ENCODE assay signal across 1 cellular context in the genomic region with DNA sequence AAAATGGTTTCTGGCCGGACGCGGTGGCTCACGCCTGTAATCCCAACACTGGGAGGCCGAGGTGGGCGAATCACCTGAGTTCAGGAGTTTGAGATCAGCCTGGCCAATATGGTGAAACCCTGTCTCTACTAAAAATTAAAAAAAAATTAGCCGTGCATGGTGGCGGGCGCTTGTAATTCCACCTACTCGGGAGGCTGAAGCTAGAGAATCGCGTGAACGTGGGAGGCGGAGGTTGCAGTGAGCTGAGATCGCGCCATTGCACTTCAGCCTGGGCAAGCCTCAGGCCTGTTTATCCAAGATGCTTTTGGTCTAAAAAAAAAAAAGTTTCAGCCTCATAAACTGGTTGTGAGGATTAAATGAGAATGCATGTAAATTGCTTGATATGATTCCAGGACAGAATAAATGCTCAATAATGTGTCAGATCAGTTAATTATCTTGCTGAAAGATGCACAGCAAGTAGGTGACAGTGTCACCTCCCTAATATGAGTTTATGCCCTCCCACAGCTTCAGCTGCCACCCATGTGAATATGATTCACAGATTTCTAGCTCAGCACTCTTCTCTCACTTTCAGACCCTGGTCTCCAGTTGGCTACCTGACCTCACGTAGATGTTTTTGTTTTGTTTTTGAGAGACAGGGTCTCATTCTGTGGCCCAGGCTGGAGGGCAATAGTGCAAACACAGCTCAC.
TF ChIP-seq lines count a peak whose summit lies in the region.

No MANE protein-coding gene starts in this region.

TF ChIP-seq in H1, 55 proteins besides CTCF, POLR2A, EP300 and RAD21:
- TF ChIP-seq NRF1 (IDR thresholded peaks at IDR 0.05; ENCODE audit: low read depth, low read length) = no peak
- TF ChIP-seq KDM5A (IDR thresholded peaks at IDR 0.05; ENCODE audit: low read length) = no peak
- no peak for TF ChIP-seq SIX5 (IDR thresholded peaks at IDR 0.05; ENCODE audit: low read depth, low read length)
- TF ChIP-seq JUND (IDR thresholded peaks at IDR 0.05; ENCODE audit: low read length) = no peak
- no peak for TF ChIP-seq BRCA1 (IDR thresholded peaks at IDR 0.05; ENCODE audit: low read depth, low read length)
- TF ChIP-seq TAF1 (IDR thresholded peaks at IDR 0.05; ENCODE audit: low read depth, low read length) = no peak
- TF ChIP-seq SP2 (IDR thresholded peaks at IDR 0.05; ENCODE audit: low read length) = no peak
- TF ChIP-seq SIN3A (conservative IDR thresholded peaks at IDR 0.05 in 1 of 2, IDR thresholded peaks at IDR 0.05 in 1 of 2; ENCODE audit: low read depth in 1 of 2, low read length in 2 of 2) = no peak
- TF ChIP-seq BCL11A (IDR thresholded peaks at IDR 0.05; ENCODE audit: low read depth in 2 of 2, low read length in 2 of 2) = no peak
- TF ChIP-seq CEBPB (IDR thresholded peaks at IDR 0.05; ENCODE audit: low read depth, low read length) = no peak
- TF ChIP-seq TBP (IDR thresholded peaks at IDR 0.05; ENCODE audit: low read depth, low read length) = no peak
- TF ChIP-seq, protein P1, sequence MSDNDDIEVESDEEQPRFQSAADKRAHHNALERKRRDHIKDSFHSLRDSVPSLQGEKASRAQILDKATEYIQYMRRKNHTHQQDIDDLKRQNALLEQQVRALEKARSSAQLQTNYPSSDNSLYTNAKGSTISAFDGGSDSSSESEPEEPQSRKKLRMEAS (IDR thresholded peaks at IDR 0.05) = no peak
- no peak for TF ChIP-seq KDM1A (IDR thresholded peaks at IDR 0.05; ENCODE audit: borderline replicate concordance, low read length)
- TF ChIP-seq YY1 (IDR thresholded peaks at IDR 0.05; ENCODE audit: low read depth, low read length) = no peak
- no peak for TF ChIP-seq SIRT6 (IDR thresholded peaks at IDR 0.05; ENCODE audit: low read length)
- no peak for TF ChIP-seq GTF2F1 (IDR thresholded peaks at IDR 0.05; ENCODE audit: borderline replicate concordance, low read depth, low read length)
- no peak for TF ChIP-seq POU5F1 (IDR thresholded peaks at IDR 0.05; ENCODE audit: low read depth, low read length)
- TF ChIP-seq ZNF274 (IDR thresholded peaks at IDR 0.05; ENCODE audit: borderline replicate concordance, extremely low read depth, low read length) = no peak
